In genomic region chr16:71894921-71895678, GRCh38 we compare ENCODE assay signal across 1 cellular context.
TF ChIP-seq lines count a peak whose summit lies in the region.

TSS of gene IST1 (plus strand) at chr16:71895531. CDS start at chr16:71915641, 20,110 bp downstream.

TF ChIP-seq in K562, 482 proteins besides CTCF, POLR2A, EP300 and RAD21 (continued from another document and continues in another):
- TF ChIP-seq FOXM1 (IDR thresholded peaks at IDR 0.05; ENCODE audit: low read depth), result peak; percentile 62
- no peak for TF ChIP-seq FOXM1 (CRISPR knock-in tag; IDR thresholded peaks at IDR 0.05; ENCODE audit: low read depth)
- peak; percentile 87; the same call in 1 of the 2 replicates for TF ChIP-seq GATAD2B (IDR thresholded peaks at IDR 0.05; ENCODE audit: borderline replicate concordance)
- TF ChIP-seq ZBTB2 (IDR thresholded peaks at IDR 0.05), result peak; percentile 83; the same call in 1 of the 2 replicates
- TF ChIP-seq EP400 (IDR thresholded peaks at IDR 0.05), result peak; percentile 96
- TF ChIP-seq ZMIZ1 (IDR thresholded peaks at IDR 0.05; ENCODE audit: low read depth in 2 of 2, low read length in 2 of 2), result peak in 1 of 2 experiments; percentile 32; a peak in 1 of 4 replicates
- TF ChIP-seq BMI1 (IDR thresholded peaks at IDR 0.05; ENCODE audit: low read length), result no peak
- TF ChIP-seq CC2D1A (IDR thresholded peaks at IDR 0.05), result peak; percentile 98
- peak; percentile 93 for TF ChIP-seq GMEB1 (CRISPR knock-in tag; IDR thresholded peaks at IDR 0.05)
- TF ChIP-seq HLTF (IDR thresholded peaks at IDR 0.05), result 0 out of 2 replicates have a peak, but pooled peaks have one; percentile 51
- 0 out of 2 replicates have a peak, but pooled peaks have one; percentile 68 for TF ChIP-seq MED1 (CRISPR knock-in tag; IDR thresholded peaks at IDR 0.05; ENCODE audit: borderline replicate concordance)
- peak; percentile 88 for TF ChIP-seq POLR2AphosphoS5 (IDR thresholded peaks at IDR 0.05; ENCODE audit: control insufficient read depth, insufficient read depth, low read depth, low read length)
- TF ChIP-seq ZNF780A (CRISPR knock-in tag; IDR thresholded peaks at IDR 0.05), result no peak
- TF ChIP-seq, protein P1, sequence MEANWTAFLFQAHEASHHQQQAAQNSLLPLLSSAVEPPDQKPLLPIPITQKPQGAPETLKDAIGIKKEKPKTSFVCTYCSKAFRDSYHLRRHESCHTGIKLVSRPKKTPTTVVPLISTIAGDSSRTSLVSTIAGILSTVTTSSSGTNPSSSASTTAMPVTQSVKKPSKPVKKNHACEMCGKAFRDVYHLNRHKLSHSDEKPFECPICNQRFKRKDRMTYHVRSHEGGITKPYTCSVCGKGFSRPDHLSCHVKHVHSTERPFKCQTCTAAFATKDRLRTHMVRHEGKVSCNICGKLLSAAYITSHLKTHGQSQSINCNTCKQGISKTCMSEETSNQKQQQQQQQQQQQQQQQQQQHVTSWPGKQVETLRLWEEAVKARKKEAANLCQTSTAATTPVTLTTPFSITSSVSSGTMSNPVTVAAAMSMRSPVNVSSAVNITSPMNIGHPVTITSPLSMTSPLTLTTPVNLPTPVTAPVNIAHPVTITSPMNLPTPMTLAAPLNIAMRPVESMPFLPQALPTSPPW (CRISPR knock-in tag; IDR thresholded peaks at IDR 0.05), result peak; percentile 91
- peak; percentile 80 for TF ChIP-seq RBM22 (IDR thresholded peaks at IDR 0.05; ENCODE audit: low read depth, low read length, poor library complexity, severe bottlenecking)
- TF ChIP-seq ZNF253 (CRISPR knock-in tag; conservative IDR thresholded peaks at IDR 0.05), result no peak
- TF ChIP-seq, protein P2, sequence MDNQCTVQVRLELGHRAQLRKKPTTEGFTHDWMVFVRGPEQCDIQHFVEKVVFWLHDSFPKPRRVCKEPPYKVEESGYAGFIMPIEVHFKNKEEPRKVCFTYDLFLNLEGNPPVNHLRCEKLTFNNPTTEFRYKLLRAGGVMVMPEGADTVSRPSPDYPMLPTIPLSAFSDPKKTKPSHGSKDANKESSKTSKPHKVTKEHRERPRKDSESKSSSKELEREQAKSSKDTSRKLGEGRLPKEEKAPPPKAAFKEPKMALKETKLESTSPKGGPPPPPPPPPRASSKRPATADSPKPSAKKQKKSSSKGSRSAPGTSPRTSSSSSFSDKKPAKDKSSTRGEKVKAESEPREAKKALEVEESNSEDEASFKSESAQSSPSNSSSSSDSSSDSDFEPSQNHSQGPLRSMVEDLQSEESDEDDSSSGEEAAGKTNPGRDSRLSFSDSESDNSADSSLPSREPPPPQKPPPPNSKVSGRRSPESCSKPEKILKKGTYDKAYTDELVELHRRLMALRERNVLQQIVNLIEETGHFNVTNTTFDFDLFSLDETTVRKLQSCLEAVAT (IDR thresholded peaks at IDR 0.05), result peak; percentile 14 to 69; a peak in 3 of 4 replicates
- peak; percentile 93 for TF ChIP-seq HNRNPL (IDR thresholded peaks at IDR 0.05; ENCODE audit: low read depth, low read length)
- TF ChIP-seq POLR2G (IDR thresholded peaks at IDR 0.05; ENCODE audit: low read depth, low read length), result peak; percentile 97
- TF ChIP-seq SAFB (IDR thresholded peaks at IDR 0.05; ENCODE audit: borderline replicate concordance, low read depth, low read length), result peak; percentile 83
- no peak for TF ChIP-seq PTBP1 (IDR thresholded peaks at IDR 0.05; ENCODE audit: low read depth, low read length)
- TF ChIP-seq E2F4 (CRISPR knock-in tag; IDR thresholded peaks at IDR 0.05; ENCODE audit: low read depth), result 0 out of 2 replicates have a peak, but pooled peaks have one; percentile 11
- peak in 1 of 3 experiments; percentile 75; a peak in 1 of 6 replicates for TF ChIP-seq ZBTB11 (CRISPR knock-in tag; IDR thresholded peaks at IDR 0.05)
- TF ChIP-seq KDM5B (IDR thresholded peaks at IDR 0.05; ENCODE audit: insufficient replicate concordance, low read depth, low read length), result peak; percentile 87
- no peak for TF ChIP-seq TEAD2 (tag; IDR thresholded peaks at IDR 0.05)
- TF ChIP-seq ZNF76 (CRISPR knock-in tag; IDR thresholded peaks at IDR 0.05; ENCODE audit: borderline replicate concordance), result peak; percentile 20; the same call in 1 of the 2 replicates
- no peak for TF ChIP-seq ATF4 (CRISPR knock-in tag; IDR thresholded peaks at IDR 0.05)
- TF ChIP-seq ZBTB12 (CRISPR knock-in tag; IDR thresholded peaks at IDR 0.05), result no peak
- TF ChIP-seq ZBTB7A (IDR thresholded peaks at IDR 0.05; ENCODE audit: borderline replicate concordance, control insufficient read depth, low read depth, low read length), result peak; percentile 71; the same call in 1 of the 2 replicates
- peak; percentile 73; the same call in 1 of the 2 replicates for TF ChIP-seq BCOR (IDR thresholded peaks at IDR 0.05)
- TF ChIP-seq NFYB (IDR thresholded peaks at IDR 0.05; ENCODE audit: extremely low read depth, insufficient read length), result peak; percentile 46
- peak; percentile 18 for TF ChIP-seq MXD1 (CRISPR knock-in tag; IDR thresholded peaks at IDR 0.05; ENCODE audit: borderline replicate concordance, poor library complexity, severe bottlenecking)
- 0 out of 2 replicates have a peak, but pooled peaks have one; percentile 62 for TF ChIP-seq NR4A1 (CRISPR knock-in tag; IDR thresholded peaks at IDR 0.05)
- peak; percentile 51 for TF ChIP-seq NR4A1 (tag; IDR thresholded peaks at IDR 0.05)
- TF ChIP-seq NR2C2 (CRISPR knock-in tag; IDR thresholded peaks at IDR 0.05), result 0 out of 2 replicates have a peak, but pooled peaks have one; percentile 52
- TF ChIP-seq NR2C2 (tag; IDR thresholded peaks at IDR 0.05), result peak; percentile 90
- TF ChIP-seq KAT7 (CRISPR knock-in tag; IDR thresholded peaks at IDR 0.05; ENCODE audit: borderline replicate concordance), result peak; percentile 26; the same call in 1 of the 2 replicates
- TF ChIP-seq MITF (IDR thresholded peaks at IDR 0.05), result peak; percentile 29; the same call in 1 of the 2 replicates
- TF ChIP-seq COPS2 (conservative IDR thresholded peaks at IDR 0.05), result no peak
- peak; percentile 65 for TF ChIP-seq RBBP5 (IDR thresholded peaks at IDR 0.05; ENCODE audit: borderline replicate concordance, insufficient read depth, low read length, poor library complexity, severe bottlenecking)
- TF ChIP-seq ZFP1 (CRISPR knock-in tag; IDR thresholded peaks at IDR 0.05), result no peak
- TF ChIP-seq TBP (optimal IDR thresholded peaks at IDR 0.05; ENCODE audit: low read depth, low read length), result peak; percentile 91
